Comparison of ENCODE assay signal across 8 cellular contexts in the genomic region with DNA sequence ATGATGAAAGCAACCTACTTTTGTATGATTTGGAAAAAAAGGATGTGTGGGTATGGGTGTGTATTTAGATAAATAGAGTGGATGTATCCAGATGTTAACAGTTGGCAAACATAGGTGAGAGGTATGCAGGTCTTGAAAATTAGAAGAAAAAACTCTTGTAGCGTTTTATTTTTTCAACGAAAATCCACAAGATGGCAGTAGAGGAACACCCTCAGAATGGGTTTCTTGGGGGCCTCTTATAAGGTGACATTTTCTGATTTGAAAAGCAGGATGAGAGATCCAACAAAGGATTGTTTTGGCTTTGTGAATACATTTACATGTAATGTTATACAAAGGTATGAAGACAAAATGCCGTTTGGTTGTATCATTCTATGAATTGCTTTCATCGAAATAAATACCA.
DNase-seq lines count a peak whose midpoint lies in the region; ATAC-seq and TF ChIP-seq lines count a peak whose summit lies in the region.

No MANE protein-coding gene starts in this region.

- H3K36me3 ChIP-seq in adrenal gland (replicated peaks in 1 of 2) = no peaks in the 10 kb centered on the region

- H3K4me3 ChIP-seq in AG04450 (ENCODE audit: low read depth, low read length) (no peak overlapping the region), GM12865 (ENCODE audit: low read depth, low read length) (no peak overlapping the region), adrenal gland (no peak overlapping the region)

- TF ChIP-seq CTCF in AG04450 (IDR thresholded peaks at IDR 0.05; ENCODE audit: low read depth, low read length) (peak; percentile 47), GM12865 (IDR thresholded peaks at IDR 0.05; ENCODE audit: insufficient read depth, low read depth, low read length, missing control alignments) (peak; percentile 29), adrenal gland (IDR thresholded peaks at IDR 0.05) (peak; percentile 34 to 67 (median 46))

- no peaks in the 10 kb centered on the region for H3K9me3 ChIP-seq in AG04450 (ENCODE audit: control insufficient read depth, insufficient read depth, low read length)
- no peaks in the 10 kb centered on the region for H3K9me3 ChIP-seq in adrenal gland (replicated peaks in 1 of 3)

- no peaks in the 10 kb centered on the region for H3K4me1 ChIP-seq in adrenal gland (replicated peaks in 1 of 2)

- H3K27me3 ChIP-seq in AG04450 (ENCODE audit: control insufficient read depth, insufficient read depth, low read length) (no peaks in the 10 kb centered on the region), adrenal gland (peaks cover 6% of the 10 kb centered on the region)

- no peak for TF ChIP-seq POLR2A in adrenal gland (IDR thresholded peaks at IDR 0.05)

- 23 to 27% (median 23%) methylated on average over 4 of the region's 4 CpGs for WGBS in adrenal gland, 4 donors

- no peak for DNase-seq in AG04450 (ENCODE audit: low read depth, low spot score)
- peak; percentile 45 for DNase-seq in GM12865 (ENCODE audit: low read depth)
- peak; percentile 26 for DNase-seq in NCI-H1092 treated with DMSO at 0.1 percent for 48 hours (lab: John Stamatoyannopoulos, UW)
- no peak for DNase-seq in adrenal gland
- peak; percentile 46 for DNase-seq in kidney tubule cell (ENCODE audit: low spot score)
- no peak for DNase-seq in NCI-H226
- no peak for DNase-seq in stimulated activated CD4-positive, alpha-beta T cell treated with anti-CD3 and anti-CD28 coated beads, Interleukin-2, amount 100 ng/mL, for 24 hours

- no peak overlapping the region for H3K27ac ChIP-seq in AG04450 (ENCODE audit: low read depth, low read length)
- no peak overlapping the region for H3K27ac ChIP-seq in adrenal gland

- POLR2A ChIA-PET in AG04450 (lab: Yijun Ruan, JAX) = no interaction called here

- ATAC-seq in HG02970 (IDR thresholded peaks at IDR 0.05; ENCODE audit: low FRiP score, unreplicated experiment) = no peak

- intact Hi-C loops in adrenal gland (cut with DNase I) = no loop called here

- CTCF ChIA-PET in AG04450 (lab: Charles Lee) = interaction anchor here (0.6 to 4.8 kb wide), 4 partner anchors 86 to 1421 kb away, joined by 3 to 47 read pairs (median 6); no protein-coding TSS in a partner anchor

Comparison
In these comparisons a context has a peak if more than half of its experiments do, and no peak if none do; other contexts are left out.
1. DNase-seq: peak in GM12865 (single experiment), NCI-H1092 treated with DMSO at 0.1 percent for 48 hours (single experiment) and kidney tubule cell (single experiment); none in AG04450 (single experiment), adrenal gland (0 of 7), NCI-H226 (single experiment) and stimulated activated CD4-positive, alpha-beta T cell treated with anti-CD3 and anti-CD28 coated beads, Interleukin-2, amount 100 ng/mL, for 24 hours (0 of 2).
2. Peak in every context shown above with its lines, with median percentiles within 50 percentile points of each other: CTCF ChIP-seq.